ENCODE assay signal across 2 cellular contexts in genomic region chr16:2799852-2800226, GRCh38.
A peak's percentile ranks its signal among the peaks of the same experiment; 100 is the strongest.
TF ChIP-seq lines count a peak whose summit lies in the region.

No MANE protein-coding gene starts in this region.

TF ChIP-seq in HEK293, 187 proteins besides CTCF, POLR2A, EP300 and RAD21 (continued from another document and continues in another):
- TF ChIP-seq PRDM2 (tag by site-specific recombination; IDR thresholded peaks at IDR 0.05; ENCODE audit: borderline replicate concordance): no peak
- TF ChIP-seq ZXDB (tag by site-specific recombination; IDR thresholded peaks at IDR 0.05): peak; percentile 28; the same call in 1 of the 2 replicates
- TF ChIP-seq ZNF785 (tag by site-specific recombination; IDR thresholded peaks at IDR 0.05): no peak
- TF ChIP-seq ZNF280C (tag by site-specific recombination; IDR thresholded peaks at IDR 0.05): no peak
- TF ChIP-seq ZNF626 (tag by site-specific recombination; IDR thresholded peaks at IDR 0.05): no peak
- TF ChIP-seq GLI2 (tag by site-specific recombination; IDR thresholded peaks at IDR 0.05; ENCODE audit: borderline replicate concordance, low read depth): peak; percentile 85
- TF ChIP-seq INSM2 (tag by site-specific recombination; IDR thresholded peaks at IDR 0.05): peak; percentile 96
- TF ChIP-seq MZF1 (tag by site-specific recombination; IDR thresholded peaks at IDR 0.05; ENCODE audit: borderline replicate concordance): no peak
- TF ChIP-seq HOXC10 (CRISPR knock-in tag; IDR thresholded peaks at IDR 0.05): no peak
- TF ChIP-seq HOXA7 (CRISPR knock-in tag; IDR thresholded peaks at IDR 0.05; ENCODE audit: borderline replicate concordance): no peak
- TF ChIP-seq RBAK (tag by site-specific recombination; IDR thresholded peaks at IDR 0.05): no peak
- TF ChIP-seq FEZF1 (tag by site-specific recombination; IDR thresholded peaks at IDR 0.05): peak; percentile 55; the same call in 1 of the 2 replicates
- peak; percentile 49 for TF ChIP-seq ZNF335 (tag by site-specific recombination; conservative IDR thresholded peaks at IDR 0.05)
- TF ChIP-seq ZNF341 (tag by site-specific recombination; IDR thresholded peaks at IDR 0.05; ENCODE audit: low read depth): no peak
- TF ChIP-seq PRDM1 (tag by site-specific recombination; IDR thresholded peaks at IDR 0.05): no peak
- TF ChIP-seq ZNF391 (tag by site-specific recombination; IDR thresholded peaks at IDR 0.05; ENCODE audit: borderline replicate concordance, low read depth): peak; percentile 59; the same call in 1 of the 2 replicates
- TF ChIP-seq ZNF223 (tag by site-specific recombination; IDR thresholded peaks at IDR 0.05): no peak

TF ChIP-seq in K562, 482 proteins besides CTCF, POLR2A, EP300 and RAD21 (continued from another document):
- TF ChIP-seq MYNN (IDR thresholded peaks at IDR 0.05): no peak
- no peak for TF ChIP-seq MYNN (CRISPR knock-in tag; IDR thresholded peaks at IDR 0.05)
- TF ChIP-seq SMC3 (conservative IDR thresholded peaks at IDR 0.05; ENCODE audit: insufficient read depth, low read depth, low read length): no peak
- no peak for TF ChIP-seq SRSF7 (optimal IDR thresholded peaks at IDR 0.05; ENCODE audit: low read depth, low read length)
- no peak for TF ChIP-seq ZNF584 (CRISPR knock-in tag; IDR thresholded peaks at IDR 0.05; ENCODE audit: low read depth)
- no peak for TF ChIP-seq ELK3 (CRISPR knock-in tag; IDR thresholded peaks at IDR 0.05)
- no peak for TF ChIP-seq E2F5 (CRISPR knock-in tag; IDR thresholded peaks at IDR 0.05)
- no peak for TF ChIP-seq RUNX1 (IDR thresholded peaks at IDR 0.05; ENCODE audit: low read depth)
- peak; percentile 28; the same call in 1 of the 2 replicates for TF ChIP-seq ATF3 (IDR thresholded peaks at IDR 0.05)
- TF ChIP-seq ATF3 (CRISPR knock-in tag; conservative IDR thresholded peaks at IDR 0.05): no peak
- no peak for TF ChIP-seq SAP30 (IDR thresholded peaks at IDR 0.05; ENCODE audit: borderline replicate concordance, insufficient read depth, low read depth, low read length, poor library complexity, severe bottlenecking)
- TF ChIP-seq MCM5 (IDR thresholded peaks at IDR 0.05; ENCODE audit: low read depth): no peak
- TF ChIP-seq RBM17 (IDR thresholded peaks at IDR 0.05; ENCODE audit: borderline replicate concordance, low read depth, low read length): no peak
- no peak for TF ChIP-seq JUND (IDR thresholded peaks at IDR 0.05; ENCODE audit: borderline replicate concordance, low read depth, low read length)
- no peak for TF ChIP-seq JUND (tag; IDR thresholded peaks at IDR 0.05; ENCODE audit: borderline replicate concordance, low read depth, low read length)
- TF ChIP-seq CEBPG (CRISPR knock-in tag; IDR thresholded peaks at IDR 0.05): no peak
- peak; percentile 77 to 82 for TF ChIP-seq CEBPG (tag; conservative IDR thresholded peaks at IDR 0.05 in 1 of 2, IDR thresholded peaks at IDR 0.05 in 1 of 2)
- no peak for TF ChIP-seq TFAM (CRISPR knock-in tag; conservative IDR thresholded peaks at IDR 0.05)
TF ChIP-seq in K562: peak in this region for 7.
